In genomic region chr12:10184261-10184843, GRCh38 we compare ENCODE assay signal across 18 cellular contexts. TPM values are rescaled to one million over a fixed set of nuclear protein-coding genes. Genes with fewer than 3 reads are reported as not detected.
A peak's percentile ranks its signal among the peaks of the same experiment; 100 is the strongest.
DNase-seq lines count a peak whose midpoint lies in the region; ATAC-seq, FAIRE-seq and TF ChIP-seq lines count a peak whose summit lies in the region.
"Had no signal": no experiment of that assay in that cellular context is flagged by ENCODE, and none has a peak within 500 bp of the region (broad histone marks: within the 10 kb centered on the region; RNA-seq: fewer than 3 reads in every experiment).

No MANE protein-coding gene starts in this region.

- H2AK5ac ChIP-seq in H1 (ENCODE audit: low read depth, low read length) = no peak overlapping the region

- no peak overlapping the region for H3K4ac ChIP-seq in H1 (replicated peaks; ENCODE audit: insufficient read length, low read depth, low read length)

- DNase-seq in AG10803 (ENCODE audit: low read depth) = peak; percentile 91
- DNase-seq in HS-5 (ENCODE audit: low read depth) = peak; percentile 49
- no peak for DNase-seq in H1 (ENCODE audit: low read depth in 1 of 2, low spot score in 2 of 2)
- DNase-seq in mesothelial cell of epicardium (ENCODE audit: low spot score in 2 of 2, unreplicated experiment in 2 of 2) = no peak
- DNase-seq in stimulated activated effector memory CD8-positive, alpha-beta T cell treated with anti-CD3 and anti-CD28 coated beads, Interleukin-12 subunit alpha, Interleukin-12 subunit beta, amount 100 ng/mL, for 72 hours (ENCODE audit: low spot score in 2 of 2) = no peak
- no peak for DNase-seq in retina
- DNase-seq in NCI-H345 (lab: John Stamatoyannopoulos, UW) = no peak
- DNase-seq in midbrain (lab: John Stamatoyannopoulos, UW) = no peak
- DNase-seq: activated naive CD4-positive, alpha-beta T cell; CD8-positive, alpha-beta memory T cell; NCI-H1417 treated with DMSO at 0.1 percent for 48 hours; NCI-H524 treated with DMSO at 0.1 percent for 48 hours; stimulated activated CD4-positive, alpha-beta T cell treated with anti-CD3 and anti-CD28 coated beads, Interleukin-4, amount 100 ng/mL, for 4 hours; stimulated activated naive CD4-positive, alpha-beta T cell treated with Interleukin-2 at 50 U/mL for 16 hours had no signal

- H3K9ac ChIP-seq in H1 (replicated peaks in 1 of 4; ENCODE audit: extremely low read depth in 1 of 4, low read depth in 3 of 4, low read length in 3 of 4) = no peak overlapping the region

- no peaks in the 10 kb centered on the region for H3K36me3 ChIP-seq in H1 (ENCODE audit: control insufficient read depth in 2 of 4, insufficient read depth in 4 of 4, low read length in 3 of 4)

- no peak overlapping the region for H3K4me3 Mint-ChIP-seq in mesothelial cell of epicardium
- H3K4me3 Mint-ChIP-seq in stimulated activated effector memory CD8-positive, alpha-beta T cell treated with anti-CD3 and anti-CD28 coated beads, Interleukin-12 subunit alpha, Interleukin-12 subunit beta, amount 100 ng/mL, for 72 hours = no peak overlapping the region
- H3K4me3 Mint-ChIP-seq: CD8-positive, alpha-beta memory T cell; central memory CD8-positive, alpha-beta T cell had no signal

- CTCF ChIA-PET in H1 (lab: Charles Lee; ENCODE audit: partially characterized antibody) = no interaction called here

- H4K5ac ChIP-seq in H1 (ENCODE audit: insufficient read length, low read depth, low read length) = no peak overlapping the region

- no peak for TF ChIP-seq RAD21 in H1 (IDR thresholded peaks at IDR 0.05 in 1 of 2, conservative IDR thresholded peaks at IDR 0.05 in 1 of 2; ENCODE audit: low read depth in 2 of 2, low read length in 2 of 2)

- no peak overlapping the region for H2BK120ac ChIP-seq in H1 (replicated peaks; ENCODE audit: low read depth, low read length)

- no peak overlapping the region for H3K56ac ChIP-seq in H1 (replicated peaks; ENCODE audit: insufficient read length, low read depth, low read length)

- H3K79me2 ChIP-seq in H1 (ENCODE audit: control insufficient read depth in 1 of 2, insufficient read depth in 2 of 2, low read length in 2 of 2) = no peaks in the 10 kb centered on the region

- 90% methylated on average over 7 of the region's 7 CpGs; no CpG with 5 or more reads in 1 of the 2 experiments for WGBS in H1 (ENCODE audit: extremely low coverage in 1 of 2, insufficient coverage in 1 of 2, insufficient read length in 1 of 2, insufficient replicate concordance in 2 of 2, low coverage in 1 of 2, low lambda C conversion rate in 2 of 2, missing lambda C conversion rate in 1 of 2), 2 experiments

- no peak overlapping the region for H2AFZ ChIP-seq in H1 (ENCODE audit: low read length)

- no peaks in the 10 kb centered on the region for H3K4me1 ChIP-seq in H1 (replicated peaks in 1 of 4; ENCODE audit: control insufficient read depth in 3 of 4, insufficient read depth in 4 of 4, low read length in 3 of 4)

- no peaks in the 10 kb centered on the region for H3K27me3 ChIP-seq in H1 (replicated peaks in 1 of 4; ENCODE audit: control insufficient read depth in 3 of 4, extremely low read depth in 1 of 4, insufficient read depth in 3 of 4, low read length in 3 of 4)

- POLR2A ChIA-PET in H1 (lab: Charles Lee; ENCODE audit: partially characterized antibody) = interaction anchor here (0.7 kb wide), 2 partner anchors 20 to 56 kb away, joined by 3 read pairs; no protein-coding TSS in a partner anchor

- FAIRE-seq in H1 (lab: Jason Lieb, UNC) = peak; percentile 39

- H3K36me3 Mint-ChIP-seq in mesothelial cell of epicardium = no peaks in the 10 kb centered on the region
- no peaks in the 10 kb centered on the region for H3K36me3 Mint-ChIP-seq in stimulated activated effector memory CD8-positive, alpha-beta T cell treated with anti-CD3 and anti-CD28 coated beads, Interleukin-12 subunit alpha, Interleukin-12 subunit beta, amount 100 ng/mL, for 72 hours
- H3K36me3 Mint-ChIP-seq: CD8-positive, alpha-beta memory T cell had no signal

- no peak for TF ChIP-seq EP300 in H1 (IDR thresholded peaks at IDR 0.05; ENCODE audit: borderline replicate concordance in 1 of 2, low read depth in 2 of 2, low read length in 2 of 2)

- no peaks in the 10 kb centered on the region for H3K9me3 ChIP-seq in H1 (ENCODE audit: insufficient read depth in 2 of 2, low read depth in 1 of 2, low read length in 1 of 2)

- H2BK20ac ChIP-seq in H1 (ENCODE audit: low read length) = no peak overlapping the region

- no peaks in the 10 kb centered on the region for H3K79me1 ChIP-seq in H1 (ENCODE audit: low read depth, low read length)

- TF ChIP-seq CTCF in AG10803 (conservative IDR thresholded peaks at IDR 0.05; ENCODE audit: low read length) = no peak
- no peak for TF ChIP-seq CTCF in H1 (IDR thresholded peaks at IDR 0.05; ENCODE audit: control extremely low read depth in 1 of 3, insufficient read depth in 1 of 3, low read depth in 1 of 3, low read length in 3 of 3)
- no peak for TF ChIP-seq CTCF in mesothelial cell of epicardium (IDR thresholded peaks at IDR 0.05; ENCODE audit: unreplicated experiment)

- no peak overlapping the region for H3K14ac ChIP-seq in H1 (ENCODE audit: insufficient read length)

- H3K4me1 Mint-ChIP-seq in mesothelial cell of epicardium = peaks cover 38% of the 10 kb centered on the region
- H3K4me1 Mint-ChIP-seq in stimulated activated effector memory CD8-positive, alpha-beta T cell treated with anti-CD3 and anti-CD28 coated beads, Interleukin-12 subunit alpha, Interleukin-12 subunit beta, amount 100 ng/mL, for 72 hours = peaks cover 4% of the 10 kb centered on the region

- H3K27me3 Mint-ChIP-seq in mesothelial cell of epicardium (ENCODE audit: low read depth) = no peaks in the 10 kb centered on the region

- no peaks in the 10 kb centered on the region for H3K23me2 ChIP-seq in H1 (ENCODE audit: low read depth, low read length)

- TF ChIP-seq POLR2A in H1 (IDR thresholded peaks at IDR 0.05; ENCODE audit: control extremely low read depth in 1 of 2, low read depth in 2 of 2, low read length in 2 of 2) = no peak

- no peak overlapping the region for H3K23ac ChIP-seq in H1 (ENCODE audit: insufficient read length)

- H3K27ac Mint-ChIP-seq in mesothelial cell of epicardium = peak overlapping the region; percentile 80
- H3K27ac Mint-ChIP-seq in stimulated activated effector memory CD8-positive, alpha-beta T cell treated with anti-CD3 and anti-CD28 coated beads, Interleukin-12 subunit alpha, Interleukin-12 subunit beta, amount 100 ng/mL, for 72 hours = no peak overlapping the region

- no peak overlapping the region for H2BK12ac ChIP-seq in H1 (ENCODE audit: low read depth, low read length)

- H3K27ac ChIP-seq in H1 (ENCODE audit: low read depth, low read length) = no peak overlapping the region
- H3K27ac ChIP-seq: epithelial cell of prostate had no signal

- no peaks in the 10 kb centered on the region for H3K9me3 Mint-ChIP-seq in mesothelial cell of epicardium
- no peaks in the 10 kb centered on the region for H3K9me3 Mint-ChIP-seq in stimulated activated effector memory CD8-positive, alpha-beta T cell treated with anti-CD3 and anti-CD28 coated beads, Interleukin-12 subunit alpha, Interleukin-12 subunit beta, amount 100 ng/mL, for 72 hours
- H3K9me3 Mint-ChIP-seq: CD8-positive, alpha-beta memory T cell; central memory CD8-positive, alpha-beta T cell had no signal

- no peaks in the 10 kb centered on the region for H4K20me1 ChIP-seq in H1 (replicated peaks in 1 of 2; ENCODE audit: control insufficient read depth in 1 of 2, insufficient read depth in 2 of 2, low read length in 2 of 2)

- no peak overlapping the region for H2BK5ac ChIP-seq in H1 (ENCODE audit: low read depth, low read length)

- no peak overlapping the region for H4K91ac ChIP-seq in H1 (replicated peaks; ENCODE audit: insufficient read length, low read length)

- ATAC-seq in stimulated activated effector memory CD8-positive, alpha-beta T cell treated with anti-CD3 and anti-CD28 coated beads, Interleukin-12 subunit alpha, Interleukin-12 subunit beta, amount 100 ng/mL, for 72 hours = no peak

- no peak overlapping the region for H2BK15ac ChIP-seq in H1 (ENCODE audit: low read length)

- no peak overlapping the region for H3K18ac ChIP-seq in H1 (ENCODE audit: extremely low read depth, low read length)

- no peak overlapping the region for H3K4me2 ChIP-seq in H1 (ENCODE audit: insufficient read depth in 1 of 2, low read depth in 2 of 2, low read length in 2 of 2)

- H4K8ac ChIP-seq in H1 (ENCODE audit: extremely low read depth, insufficient read depth, low read length) = no peak overlapping the region

- H3K4me3 ChIP-seq in AG10803 (ENCODE audit: low read length) = no peak overlapping the region
- H3K4me3 ChIP-seq in H1 (ENCODE audit: extremely low read depth in 1 of 4, insufficient read depth in 2 of 4, low read depth in 3 of 4, low read length in 4 of 4) = no peak overlapping the region

RNA-seq across cellular contexts. Expression of gene TMEM52B, which starts 5.5 kb away (rescaled TPM):
- not detected in 2 replicates for total RNA-seq in H1 (2021; fragmentation: NEBNext Ultra II Directional; extraction: Animal tissue kit (Norgen Biotek cat#: 25700))
- polyA plus RNA-seq in H1 (2011; rRNA removed) = not detected in 2 replicates
- not detected for polyA plus RNA-seq in H1 (2011; cell fraction: cytosol; rRNA removed)
- polyA plus RNA-seq in H1 (2011; cell fraction: nucleus; rRNA removed) = not detected
- not detected in 4 replicates for polyA plus RNA-seq in H1 (2012, experiment 1 of 2)
- polyA plus RNA-seq in H1 (2012, experiment 2 of 2) = not detected
- not detected for polyA plus RNA-seq in H1 (2013, experiment 1 of 2)
- polyA plus RNA-seq in H1 (2013, experiment 2 of 2) = not detected
- not detected in 2 replicates for polyA minus RNA-seq in H1 (2011; rRNA and poly(A)+ RNA removed)
- not detected for polyA minus RNA-seq in H1 (2011; cell fraction: cytosol; rRNA and poly(A)+ RNA removed)
- polyA minus RNA-seq in H1 (2011; cell fraction: nucleus; rRNA and poly(A)+ RNA removed) = not detected
- 0.97 to 1.6 TPM (median 1.1 TPM) in 3 replicates for total RNA-seq in mesothelial cell of epicardium
- total RNA-seq: activated CD8-positive, alpha-beta memory T cell treated with anti-CD3 and anti-CD28 coated beads for 36 hours; CD8-positive, alpha-beta memory T cell; posterior vena cava had no signal
- polyA plus RNA-seq: CD8-positive, alpha-beta memory T cell had no signal

RNA-seq across cellular contexts. Expression of gene OLR1, which starts 12.4 kb away (rescaled TPM):
- not detected in 2 replicates for total RNA-seq in H1 (2021; fragmentation: NEBNext Ultra II Directional; extraction: Animal tissue kit (Norgen Biotek cat#: 25700))
- not detected in 2 replicates for polyA plus RNA-seq in H1 (2011; rRNA removed)
- polyA plus RNA-seq in H1 (2011; cell fraction: cytosol; rRNA removed) = not detected
- polyA plus RNA-seq in H1 (2011; cell fraction: nucleus; rRNA removed) = not detected
- not detected in 4 replicates for polyA plus RNA-seq in H1 (2012, experiment 1 of 2)
- polyA plus RNA-seq in H1 (2012, experiment 2 of 2) = not detected
- polyA plus RNA-seq in H1 (2013, experiment 1 of 2) = not detected
- polyA plus RNA-seq in H1 (2013, experiment 2 of 2) = not detected
- not detected in 2 replicates for polyA minus RNA-seq in H1 (2011; rRNA and poly(A)+ RNA removed)
- 0.88 TPM for polyA minus RNA-seq in H1 (2011; cell fraction: cytosol; rRNA and poly(A)+ RNA removed)
- 0.80 TPM for polyA minus RNA-seq in H1 (2011; cell fraction: nucleus; rRNA and poly(A)+ RNA removed)
- total RNA-seq in mesothelial cell of epicardium = 1.3 to 1.7 TPM (median 1.4 TPM) in 3 replicates
- total RNA-seq: activated CD8-positive, alpha-beta memory T cell treated with anti-CD3 and anti-CD28 coated beads for 36 hours had no signal
- polyA plus RNA-seq: CD8-positive, alpha-beta memory T cell had no signal

RNA-seq across cellular contexts. Expression of gene GABARAPL1, which starts 28.3 kb away (rescaled TPM):
- 80.9 and 87.9 TPM in 2 replicates for total RNA-seq in H1 (2021; fragmentation: NEBNext Ultra II Directional; extraction: Animal tissue kit (Norgen Biotek cat#: 25700))
- 35.9 and 56.1 TPM in 2 replicates for polyA plus RNA-seq in H1 (2011; rRNA removed)
- 72.5 TPM for polyA plus RNA-seq in H1 (2011; cell fraction: cytosol; rRNA removed)
- polyA plus RNA-seq in H1 (2011; cell fraction: nucleus; rRNA removed) = 30.2 TPM
- polyA plus RNA-seq in H1 (2012, experiment 1 of 2) = 77.9 to 103 TPM (median 89.7 TPM) in 4 replicates
- 34.4 TPM for polyA plus RNA-seq in H1 (2012, experiment 2 of 2)
- 39.6 TPM for polyA plus RNA-seq in H1 (2013, experiment 1 of 2)
- polyA plus RNA-seq in H1 (2013, experiment 2 of 2) = 41.7 TPM
- polyA minus RNA-seq in H1 (2011; rRNA and poly(A)+ RNA removed) = 57.8 and 71.4 TPM in 2 replicates
- polyA minus RNA-seq in H1 (2011; cell fraction: cytosol; rRNA and poly(A)+ RNA removed) = 26.6 TPM
- polyA minus RNA-seq in H1 (2011; cell fraction: nucleus; rRNA and poly(A)+ RNA removed) = 35.1 TPM
- total RNA-seq in mesothelial cell of epicardium = 100 to 105 TPM (median 104 TPM) in 3 replicates

RNA-seq across cellular contexts. Expression of gene CLEC7A, which starts 54.4 kb away (rescaled TPM):
- 0.15 TPM in 1 of 2 replicates, not detected in the other for total RNA-seq in H1 (2021; fragmentation: NEBNext Ultra II Directional; extraction: Animal tissue kit (Norgen Biotek cat#: 25700))
- 0.06 and 0.09 TPM in 2 replicates for polyA plus RNA-seq in H1 (2011; rRNA removed)
- 0.13 TPM for polyA plus RNA-seq in H1 (2011; cell fraction: cytosol; rRNA removed)
- not detected for polyA plus RNA-seq in H1 (2011; cell fraction: nucleus; rRNA removed)
- polyA plus RNA-seq in H1 (2012, experiment 1 of 2) = 0.13 to 0.20 TPM (median 0.19 TPM) in 3 of 4 replicates, not detected in the other
- not detected for polyA plus RNA-seq in H1 (2012, experiment 2 of 2)
- 0.08 TPM for polyA plus RNA-seq in H1 (2013, experiment 1 of 2)
- not detected for polyA plus RNA-seq in H1 (2013, experiment 2 of 2)
- polyA minus RNA-seq in H1 (2011; rRNA and poly(A)+ RNA removed) = 0.32 TPM in 1 of 2 replicates, not detected in the other
- not detected for polyA minus RNA-seq in H1 (2011; cell fraction: cytosol; rRNA and poly(A)+ RNA removed)
- not detected for polyA minus RNA-seq in H1 (2011; cell fraction: nucleus; rRNA and poly(A)+ RNA removed)
- total RNA-seq in mesothelial cell of epicardium = 0.11 TPM in 1 of 3 replicates, not detected in the others
- total RNA-seq: activated CD8-positive, alpha-beta memory T cell treated with anti-CD3 and anti-CD28 coated beads for 36 hours had no signal
- polyA plus RNA-seq: CD8-positive, alpha-beta memory T cell had no signal

Comparison
In these comparisons a context has a peak if more than half of its experiments do, and no peak if none do; other contexts are left out.
1. DNase-seq: peak in AG10803 (single experiment) and HS-5 (single experiment); none in H1 (0 of 2), mesothelial cell of epicardium (0 of 2), stimulated activated effector memory CD8-positive, alpha-beta T cell treated with anti-CD3 and anti-CD28 coated beads, Interleukin-12 subunit alpha, Interleukin-12 subunit beta, amount 100 ng/mL, for 72 hours (0 of 2), retina (single experiment), NCI-H345 (single experiment) and midbrain (single experiment).